In the genomic region with DNA sequence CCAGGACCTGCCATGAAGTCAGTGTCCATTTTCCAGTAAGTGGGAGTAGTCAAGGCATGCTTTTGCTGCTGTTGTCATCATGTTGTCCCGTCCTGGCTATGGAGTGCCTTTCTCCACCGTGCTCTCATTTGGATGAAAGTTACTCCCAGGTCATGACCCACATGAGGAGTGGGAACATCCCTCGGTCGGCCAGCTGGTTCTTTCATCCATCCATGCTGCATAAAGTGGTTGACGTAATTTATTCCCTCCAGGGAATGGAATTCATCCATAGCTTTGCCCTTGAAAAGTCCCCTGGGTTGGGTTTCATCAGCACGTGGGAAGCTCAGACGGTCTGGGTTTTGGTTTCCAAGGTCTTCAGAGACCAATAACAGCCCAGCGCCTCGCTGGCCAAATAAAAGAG, we compare ENCODE assay signal across 17 cellular contexts. TPM values are rescaled to one million over a fixed set of nuclear protein-coding genes. Genes with fewer than 3 reads are reported as not detected.
"Had no signal": no experiment of that assay in that cellular context is flagged by ENCODE, and none has a peak within 500 bp of the region (broad histone marks: within the 10 kb centered on the region; RNA-seq: fewer than 3 reads in every experiment).

No MANE protein-coding gene starts in this region.

- H3K36me3 ChIP-seq: breast epithelium, neutrophil, prostate gland, tibial nerve had no signal

- ATAC-seq: activated T-cell treated with anti-CD3 and anti-CD28 coated beads, Interleukin-2, amount 50 U/mL, for 4 hours; naive thymus-derived CD8-positive, alpha-beta T cell had no signal

- H3K9me3 ChIP-seq: breast epithelium, neutrophil, prostate gland had no signal

- H3K4me1 ChIP-seq: breast epithelium, prostate gland, tibial nerve had no signal

- DNase-seq: activated CD4-positive, alpha-beta T cell treated with anti-CD3 and anti-CD28 coated beads, Interleukin-2, amount 50 U/mL, for 48 hours; activated gamma-delta T cell; activated naive CD8-positive, alpha-beta T cell treated with anti-CD3 and anti-CD28 coated beads for 36 hours; activated T-cell treated with anti-CD3 and anti-CD28 coated beads, Interleukin-2, amount 50 U/mL, for 4 hours; dorsolateral prefrontal cortex; hippocampal formation; midbrain; naive thymus-derived CD8-positive, alpha-beta T cell; SIG-M5; small intestine had no signal

- H3K27me3 ChIP-seq: breast epithelium, tibial nerve had no signal

- H3K27ac ChIP-seq: dorsolateral prefrontal cortex, neutrophil, prostate gland, tibial nerve had no signal

- H3K4me3 ChIP-seq: breast epithelium, dorsolateral prefrontal cortex, lung, prostate gland, tibial nerve had no signal

RNA-seq across cellular contexts. Expression of a gene that starts 11.6 kb away (rescaled TPM):
- total RNA-seq: activated naive CD8-positive, alpha-beta T cell treated with anti-CD3 and anti-CD28 coated beads for 36 hours; kidney epithelial cell; naive thymus-derived CD8-positive, alpha-beta T cell; T-helper 2 cell treated with Interferon-gamma antibody and Interleukin-4, amounts not matched to agents 100 ng/mL and 5 ng/mL, for 36 hours had no signal
- polyA plus RNA-seq: naive thymus-derived CD8-positive, alpha-beta T cell had no signal

RNA-seq across cellular contexts. Expression of a gene that starts 44.4 kb away (rescaled TPM):
- total RNA-seq: activated naive CD8-positive, alpha-beta T cell treated with anti-CD3 and anti-CD28 coated beads for 36 hours; activated T-cell treated with anti-CD3 and anti-CD28 coated beads, Interleukin-2, amount 50 U/mL, for 4 hours; breast epithelium; dorsolateral prefrontal cortex; kidney epithelial cell; lung; naive thymus-derived CD8-positive, alpha-beta T cell; prostate gland; T-helper 2 cell treated with Interferon-gamma antibody and Interleukin-4, amounts not matched to agents 100 ng/mL and 5 ng/mL, for 36 hours; tibial nerve had no signal
- polyA plus RNA-seq: lung; naive thymus-derived CD8-positive, alpha-beta T cell; small intestine had no signal
